8 cellular contexts compared by ENCODE assay signal in genomic region chr6:160134337-160134751, GRCh38. TPM values are rescaled to one million over a fixed set of nuclear protein-coding genes. Genes with fewer than 3 reads are reported as not detected.
A peak's percentile ranks its signal among the peaks of the same experiment; 100 is the strongest.
DNase-seq lines count a peak whose midpoint lies in the region; ATAC-seq, FAIRE-seq and TF ChIP-seq lines count a peak whose summit lies in the region.
"Not testable (repeated sequence)": the region's sequence is repeated elsewhere in the genome, so short reads cannot be mapped to it uniquely, and the experiment has no call there.
"Had no signal": no experiment of that assay in that cellular context is flagged by ENCODE, and none has a peak within 500 bp of the region (broad histone marks: within the 10 kb centered on the region; RNA-seq: fewer than 3 reads in every experiment).

No MANE protein-coding gene starts in this region.

- not testable (repeated sequence) for H3K36me3 ChIP-seq in K562 (ENCODE audit: control insufficient read depth, insufficient read depth, low read length)
- peaks cover 0 to 52% (median 8%) of the 10 kb centered on the region in 4 donors for H3K36me3 ChIP-seq in right lobe of liver

- not testable (repeated sequence) for TF ChIP-seq POLR2A in GM12891 (IDR thresholded peaks at IDR 0.05; ENCODE audit: low read depth, low read length); K562 (conservative IDR thresholded peaks at IDR 0.05); right lobe of liver (IDR thresholded peaks at IDR 0.05)

- H3K27me3 ChIP-seq in K562 (ENCODE audit: control insufficient read depth in 2 of 2, insufficient read depth in 2 of 2, low read length in 2 of 2): peaks cover 50 to 80% of the 10 kb centered on the region in 2 experiments
- H3K27me3 ChIP-seq in right lobe of liver: not testable (repeated sequence)

- H3K4me2 ChIP-seq in K562 (ENCODE audit: insufficient read depth, low read length): not testable (repeated sequence)

- not testable (repeated sequence) for H2AFZ ChIP-seq in K562 (ENCODE audit: low read depth, low read length)

- CTCF ChIA-PET in K562 (lab: Yijun Ruan, JAX; ENCODE audit: low intra/inter-chr PET ratio): not testable (repeated sequence)

- H3K9me1 ChIP-seq in K562 (ENCODE audit: control insufficient read depth, insufficient read depth, low read length): not testable (repeated sequence)

- H3K4me1 ChIP-seq in K562 (replicated peaks in 1 of 2; ENCODE audit: control insufficient read depth in 2 of 2, insufficient read depth in 2 of 2, low read length in 2 of 2) (peaks cover 0 to 13% of the 10 kb centered on the region in 2 experiments; a peak in 1 of 5 replicates), right lobe of liver (peaks cover 0 to 76% (median 38%) of the 10 kb centered on the region in 4 donors)

- FAIRE-seq in GM12891 (lab: Jason Lieb, UNC); K562 (lab: Jason Lieb, UNC): not testable (repeated sequence)

- 0 out of 2 replicates have a peak, but pooled peaks cover 11% of the 10 kb centered on the region for H4K20me1 ChIP-seq in K562 (replicated peaks; ENCODE audit: control insufficient read depth, insufficient read depth, low read length)

- DNase-seq in GM12891 (ENCODE audit: insufficient read length, low spot score); K562 (ENCODE audit: extremely low read depth in 1 of 4, low spot score in 3 of 4); right lobe of liver: not testable (repeated sequence)
- DNase-seq in activated CD4-positive, alpha-beta T cell treated with anti-CD3 and anti-CD28 coated beads, Interleukin-2, amount 50 U/mL, for 48 hours: peak; percentile 17 to 27
- DNase-seq in activated T-helper 9 cell treated with anti-CD3 and anti-CD28 coated beads, Interleukin-2, amount 50 U/mL, for 16 hours (ENCODE audit: low read depth): peak; percentile 7
- peak; percentile 22 to 25 for DNase-seq in stimulated activated CD4-positive, alpha-beta T cell treated with anti-CD3 and anti-CD28 coated beads, Interleukin-15, amount 100 ng/mL, for 48 hours (ENCODE audit: low read depth in 2 of 2)
- peak in 2 of 3 experiments; percentile 5 to 7 for DNase-seq in stimulated activated CD4-positive, alpha-beta T cell treated with anti-CD3 and anti-CD28 coated beads, TNF-alpha, amount 100 ng/mL, for 24 hours (ENCODE audit: low read depth in 3 of 3)

- intact Hi-C loops in K562 (cut with micrococcal nuclease); right lobe of liver (cut with DNase I): not testable (repeated sequence)

- in situ Hi-C loops in K562 (cut with MboI): not testable (repeated sequence)

- not testable (repeated sequence) for BruUV-seq in K562 (replicated peaks; lab: Mats Ljungman, UMichigan)

- not testable (repeated sequence) for TF ChIP-seq RAD21 in K562 (CRISPR knock-in tag; conservative IDR thresholded peaks at IDR 0.05 in 1 of 2, IDR thresholded peaks at IDR 0.05 in 1 of 2)

- not testable (repeated sequence) for TF ChIP-seq CTCF in K562 (IDR thresholded peaks at IDR 0.05 in 2 of 3, conservative IDR thresholded peaks at IDR 0.05 in 1 of 3; ENCODE audit: insufficient read depth in 2 of 3, low read depth in 1 of 3, low read length in 3 of 3); right lobe of liver (IDR thresholded peaks at IDR 0.05)

- not testable (repeated sequence) for H3K27ac ChIP-seq in K562 (ENCODE audit: extremely low read depth, low read depth, low read length)
- H3K27ac ChIP-seq in right lobe of liver: peak overlapping the region in 2 of 3 donors; percentile 92 to 94

- H3K9ac ChIP-seq in K562 (ENCODE audit: insufficient read depth in 1 of 2, low read depth in 2 of 2, low read length in 2 of 2): not testable (repeated sequence)

- not testable (repeated sequence) for H3K9me3 ChIP-seq in K562 (replicated peaks; ENCODE audit: control insufficient read depth, insufficient read depth, low read depth, low read length); right lobe of liver

- H3K4me3 ChIP-seq in K562, right lobe of liver: not testable (repeated sequence)

- not testable (repeated sequence) for ATAC-seq in K562, right lobe of liver

- 17% methylated on average over 19 of the region's 20 CpGs for WGBS in K562 (ENCODE audit: insufficient coverage, low coverage, missing lambda C conversion rate)
- 92% methylated on average over 11 of the region's 20 CpGs for WGBS in right lobe of liver (ENCODE audit: insufficient coverage, low coverage, low lambda C conversion rate, missing lambda C conversion rate)

- not testable (repeated sequence) for H3K79me2 ChIP-seq in K562 (ENCODE audit: control insufficient read depth, insufficient read depth, low read length)

- POLR2A ChIA-PET in K562 (lab: Yijun Ruan, JAX): not testable (repeated sequence)

- not testable (repeated sequence) for TF ChIP-seq EP300 in K562 (IDR thresholded peaks at IDR 0.05; ENCODE audit: low read length)

TF ChIP-seq in GM12891, 5 proteins besides CTCF, POLR2A, EP300 and RAD21:
- peak; percentile 55; the same call in 1 of the 2 replicates for TF ChIP-seq POU2F2 (IDR thresholded peaks at IDR 0.05; ENCODE audit: low read depth, low read length)

TF ChIP-seq in K562, 482 proteins besides CTCF, POLR2A, EP300 and RAD21:
- peak; percentile 64 for TF ChIP-seq FOSL1 (tag; conservative IDR thresholded peaks at IDR 0.05)
- TF ChIP-seq JUN (IDR thresholded peaks at IDR 0.05; ENCODE audit: borderline replicate concordance, low read depth, low read length): peak; percentile 27; the same call in 1 of the 2 replicates
- TF ChIP-seq JUN (CRISPR knock-in tag; IDR thresholded peaks at IDR 0.05; ENCODE audit: borderline replicate concordance); ATF3 (CRISPR knock-in tag; conservative IDR thresholded peaks at IDR 0.05): not testable (repeated sequence)
- TF ChIP-seq ATF3 (IDR thresholded peaks at IDR 0.05): 0 out of 2 replicates have a peak, but pooled peaks have one; percentile 21

RNA-seq across cellular contexts. Expression of gene SLC22A1, which starts 12.7 kb away (rescaled TPM):
- polyA plus RNA-seq in GM12891 (2012; ENCODE audit: low read depth, missing spikeins): 1.2 TPM
- total RNA-seq in K562 (2011; cell fraction: chromatin; rRNA removed; ENCODE audit: low replicate concordance): 0.86 and 0.93 TPM in 2 replicates
- 0.67 and 0.79 TPM in 2 replicates for total RNA-seq in K562 (2011; cell fraction: nucleolus; rRNA removed)
- total RNA-seq in K562 (2011; cell fraction: nucleoplasm; rRNA removed): 1.5 and 1.9 TPM in 2 replicates
- total RNA-seq in K562 (2014; rRNA removed): 0.37 TPM in 1 of 2 replicates, not detected in the other
- total RNA-seq in K562 (2014; rRNA removed; fragmentation: Illumina TruSeq; extraction: Trizol): 0.18 and 0.19 TPM in 2 replicates
- total RNA-seq in K562 (2015; rRNA removed; fragmentation: Illumina TruSeq; extraction: Trizol): 0.33 and 0.45 TPM in 2 replicates
- 0.54 and 0.60 TPM in 2 replicates for total RNA-seq in K562 (2021)
- polyA plus RNA-seq in K562 (2011; rRNA removed): 0.08 and 0.26 TPM in 2 replicates
- 0.18 TPM in 1 of 2 replicates, not detected in the other for polyA plus RNA-seq in K562 (2011; cell fraction: cytosol; rRNA removed)
- polyA plus RNA-seq in K562 (2011; cell fraction: nucleus; rRNA removed): 0.60 and 0.74 TPM in 2 replicates
- 0.14 and 0.25 TPM in 2 replicates for polyA plus RNA-seq in K562 (2012)
- 0.12 TPM in 1 of 2 replicates, not detected in the other for polyA plus RNA-seq in K562 (2014; fragmentation: Illumina TruSeq; extraction: Trizol)
- under 1 TPM in 1 of 2 experiments, not detected in 1; 0.11 TPM for polyA plus RNA-seq in K562 (2014; fragmentation: Nextera tagmentation; extraction: Ambion mirVana)
- 0.24 TPM in 1 of 2 replicates, not detected in the other for polyA plus RNA-seq in K562 (2014; rRNA removed)
- polyA minus RNA-seq in K562 (2011; rRNA and poly(A)+ RNA removed): 0.33 and 0.56 TPM in 2 replicates
- polyA minus RNA-seq in K562 (2011; cell fraction: cytosol; rRNA and poly(A)+ RNA removed): not detected in 2 replicates
- 0.67 TPM in 2 replicates for polyA minus RNA-seq in K562 (2011; cell fraction: nucleus; rRNA and poly(A)+ RNA removed)
- total RNA-seq in right lobe of liver: 1,000 to 10,000 TPM in 3 of 6 experiments, 100 to 1,000 TPM in 3; 190 to 1,656 (median 769) TPM
- total RNA-seq: PC-9 had no signal

Comparison
In these comparisons a context has a peak if more than half of its experiments do, and no peak if none do; other contexts are left out.
1. RNA of gene SLC22A1, which starts 12.7 kb away (total RNA-seq): 190 to 1,656 TPM in right lobe of liver; 0.18 to 1.9 TPM in K562; every median in the first group is over 10 times any median in the second.